Comparison of ENCODE assay signal across 8 cellular contexts in the genomic region with DNA sequence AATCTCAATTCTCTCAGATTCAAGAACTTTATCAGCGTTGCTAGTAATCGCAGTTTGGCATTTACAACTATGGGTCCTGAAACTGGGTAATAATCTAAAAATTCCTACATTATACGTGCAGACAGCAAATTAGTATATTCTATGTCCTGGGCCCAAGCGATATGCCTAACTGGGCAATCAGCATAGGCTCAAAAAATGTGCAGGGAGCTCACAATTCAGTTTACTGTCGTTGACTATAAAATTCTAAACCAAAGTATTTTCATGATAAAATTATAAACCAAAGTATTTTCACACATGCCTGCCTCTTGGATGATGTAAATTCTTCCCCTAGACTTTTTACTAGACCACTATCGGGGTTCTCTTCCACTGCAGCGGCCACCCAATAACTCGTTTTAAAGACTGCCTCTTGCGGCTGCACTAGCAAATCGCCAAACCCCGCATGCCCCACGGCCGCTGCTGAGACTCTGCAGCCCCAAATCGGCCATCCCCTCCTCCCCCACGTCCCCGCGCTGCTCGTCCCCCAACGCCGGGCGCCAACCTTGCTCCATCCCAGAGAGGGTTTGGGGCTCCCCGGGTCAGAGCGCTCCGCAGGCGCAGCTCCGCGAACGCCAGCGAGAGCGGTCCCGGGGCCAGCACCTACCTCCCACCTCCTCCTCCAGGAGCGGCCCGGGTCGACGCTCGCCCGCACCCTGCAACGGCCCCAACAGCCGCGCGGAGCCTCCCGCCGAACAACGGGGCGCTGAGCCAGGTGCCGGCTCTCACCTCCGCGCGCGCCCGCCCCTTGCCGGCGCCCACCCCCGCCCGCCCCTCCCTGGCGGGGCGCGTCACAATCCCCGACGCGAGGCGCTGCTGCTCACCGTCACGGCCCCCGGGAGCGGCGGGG. TPM values are rescaled to one million over a fixed set of nuclear protein-coding genes. Genes with fewer than 3 reads are reported as not detected.
A peak's percentile ranks its signal among the peaks of the same experiment; 100 is the strongest.
DNase-seq lines count a peak whose midpoint lies in the region; ATAC-seq and TF ChIP-seq lines count a peak whose summit lies in the region.

No MANE protein-coding gene starts in this region.

- H3K27ac ChIP-seq in CD4-positive, CD25-positive, alpha-beta regulatory T cell (ENCODE audit: insufficient read depth, low read length, poor library complexity, severe bottlenecking): peak overlapping the region; percentile 87
- peak overlapping the region; percentile 48 to 80 (median 74) for H3K27ac ChIP-seq in right lobe of liver

- peak in 1 of 3 donors; percentile 52 for DNase-seq in CD4-positive, CD25-positive, alpha-beta regulatory T cell
- DNase-seq in HPDE6-E6E7 (ENCODE audit: extremely low spot score) (peak; percentile 4), RPMI7951 (ENCODE audit: low read depth) (peak; percentile 51), chondrocyte (ENCODE audit: low spot score) (peak; percentile 83), right lobe of liver (peak; percentile 64 to 73 (median 70))

- peak in 1 of 2 donors; percentile 69 for ATAC-seq in CD4-positive, CD25-positive, alpha-beta regulatory T cell (ENCODE audit: low read depth in 2 of 2)
- peak; percentile 25 for ATAC-seq in GM18868 (IDR thresholded peaks at IDR 0.05; ENCODE audit: unreplicated experiment)
- peak; percentile 29 to 64 (median 36) for ATAC-seq in right lobe of liver
- no peak for ATAC-seq in stimulated activated memory B cell treated with anti-CD40 and anti-IgM and Interleukin-4, amounts not matched to agents 10 μg/mL and 1 μg/mL and 100 μg/mL, for 72 hours
- ATAC-seq in GM19455 (IDR thresholded peaks at IDR 0.05; ENCODE audit: unreplicated experiment): no peak

- TF ChIP-seq CTCF in chondrocyte (IDR thresholded peaks at IDR 0.05): peak; percentile 75
- peak in 3 of 4 donors; percentile 7 to 25 (median 10) for TF ChIP-seq CTCF in right lobe of liver (IDR thresholded peaks at IDR 0.05)

- no peaks in the 10 kb centered on the region for H3K36me3 Mint-ChIP-seq in CD4-positive, CD25-positive, alpha-beta regulatory T cell
- no peaks in the 10 kb centered on the region for H3K36me3 Mint-ChIP-seq in chondrocyte (ENCODE audit: low read depth)
- H3K36me3 Mint-ChIP-seq in stimulated activated memory B cell treated with anti-CD40 and anti-IgM and Interleukin-4, amounts not matched to agents 10 μg/mL and 1 μg/mL and 100 μg/mL, for 72 hours: no peaks in the 10 kb centered on the region

- intact Hi-C loops in right lobe of liver (cut with DNase I): no loop called here

- peak overlapping the region; percentile 5 to 90 (median 67) for H3K27ac Mint-ChIP-seq in CD4-positive, CD25-positive, alpha-beta regulatory T cell
- peak overlapping the region; percentile 76 for H3K27ac Mint-ChIP-seq in chondrocyte (ENCODE audit: unreplicated experiment)
- peak overlapping the region; percentile 93 for H3K27ac Mint-ChIP-seq in stimulated activated memory B cell treated with anti-CD40 and anti-IgM and Interleukin-4, amounts not matched to agents 10 μg/mL and 1 μg/mL and 100 μg/mL, for 72 hours

- peak overlapping the region; percentile 88 to 91 (median 90) for H3K4me3 Mint-ChIP-seq in CD4-positive, CD25-positive, alpha-beta regulatory T cell
- peak overlapping the region; percentile 81 for H3K4me3 Mint-ChIP-seq in chondrocyte (ENCODE audit: unreplicated experiment)
- peak overlapping the region; percentile 98 for H3K4me3 Mint-ChIP-seq in stimulated activated memory B cell treated with anti-CD40 and anti-IgM and Interleukin-4, amounts not matched to agents 10 μg/mL and 1 μg/mL and 100 μg/mL, for 72 hours

- H3K27me3 ChIP-seq in CD4-positive, CD25-positive, alpha-beta regulatory T cell (ENCODE audit: control insufficient read depth, insufficient read depth, low read length): peaks cover 3% of the 10 kb centered on the region
- no peaks in the 10 kb centered on the region for H3K27me3 ChIP-seq in right lobe of liver

- H3K36me3 ChIP-seq in CD4-positive, CD25-positive, alpha-beta regulatory T cell (ENCODE audit: control insufficient read depth, insufficient read depth, low read length): no peaks in the 10 kb centered on the region
- H3K36me3 ChIP-seq in right lobe of liver: no peaks in the 10 kb centered on the region

- no peak for TF ChIP-seq POLR2A in right lobe of liver (IDR thresholded peaks at IDR 0.05)

- peaks cover 8% of the 10 kb centered on the region for H3K27me3 Mint-ChIP-seq in CD4-positive, CD25-positive, alpha-beta regulatory T cell
- no peaks in the 10 kb centered on the region for H3K27me3 Mint-ChIP-seq in chondrocyte (ENCODE audit: low read depth)
- H3K27me3 Mint-ChIP-seq in stimulated activated memory B cell treated with anti-CD40 and anti-IgM and Interleukin-4, amounts not matched to agents 10 μg/mL and 1 μg/mL and 100 μg/mL, for 72 hours: no peaks in the 10 kb centered on the region

- 6% methylated on average over 23 of the region's 67 CpGs for whole genome bisulfite sequencing in right lobe of liver (ENCODE audit: insufficient coverage, low coverage, low lambda C conversion rate, missing lambda C conversion rate)

- H3K4me1 ChIP-seq in CD4-positive, CD25-positive, alpha-beta regulatory T cell (ENCODE audit: control insufficient read depth, insufficient read depth, low read length, poor library complexity, severe bottlenecking): peaks cover 26% of the 10 kb centered on the region
- no peaks in the 10 kb centered on the region for H3K4me1 ChIP-seq in right lobe of liver

- H3K9me3 Mint-ChIP-seq in CD4-positive, CD25-positive, alpha-beta regulatory T cell: peaks cover 0 to 1% (median 0%) of the 10 kb centered on the region in 7 donors
- peaks cover 4% of the 10 kb centered on the region for H3K9me3 Mint-ChIP-seq in chondrocyte (ENCODE audit: low read depth)
- H3K9me3 Mint-ChIP-seq in stimulated activated memory B cell treated with anti-CD40 and anti-IgM and Interleukin-4, amounts not matched to agents 10 μg/mL and 1 μg/mL and 100 μg/mL, for 72 hours: no peaks in the 10 kb centered on the region

- no peaks in the 10 kb centered on the region for H3K9me3 ChIP-seq in CD4-positive, CD25-positive, alpha-beta regulatory T cell (ENCODE audit: control insufficient read depth in 2 of 2, low read length in 2 of 2)
- H3K9me3 ChIP-seq in right lobe of liver: no peaks in the 10 kb centered on the region

- peaks cover 7 to 38% (median 33%) of the 10 kb centered on the region in 4 donors for H3K4me1 Mint-ChIP-seq in CD4-positive, CD25-positive, alpha-beta regulatory T cell
- peaks cover 33% of the 10 kb centered on the region for H3K4me1 Mint-ChIP-seq in chondrocyte (ENCODE audit: low read depth)
- peaks cover 18% of the 10 kb centered on the region for H3K4me1 Mint-ChIP-seq in stimulated activated memory B cell treated with anti-CD40 and anti-IgM and Interleukin-4, amounts not matched to agents 10 μg/mL and 1 μg/mL and 100 μg/mL, for 72 hours

- peak overlapping the region; percentile 75 for H3K4me3 ChIP-seq in CD4-positive, CD25-positive, alpha-beta regulatory T cell (ENCODE audit: low read depth, low read length)
- peak overlapping the region; percentile 78 to 85 (median 83) for H3K4me3 ChIP-seq in right lobe of liver

RNA-seq across cellular contexts. Expression of a gene that starts 0.5 kb away (rescaled TPM):
- 9.3 TPM for total RNA-seq in CD4-positive, CD25-positive, alpha-beta regulatory T cell
- polyA plus RNA-seq in CD4-positive, CD25-positive, alpha-beta regulatory T cell: 1 to 10 TPM; 1.5 to 3.9 (median 2.7) TPM
- total RNA-seq in RPMI7951 (2014; rRNA removed; shearing (Covaris generic)): 14.9 and 21.3 TPM in 2 replicates
- 6.1 to 9.5 TPM (median 6.2 TPM) in 3 replicates for total RNA-seq in chondrocyte
- total RNA-seq in right lobe of liver: 10 to 100 TPM in 3 of 6 experiments, 1 to 10 TPM in 3; 5.0 to 16.1 (median 8.3) TPM

Comparison
In these comparisons a context has a peak if more than half of its experiments do, and no peak if none do; other contexts are left out.
1. ATAC-seq: peak in GM18868 (single experiment) and right lobe of liver (4 of 4); none in stimulated activated memory B cell treated with anti-CD40 and anti-IgM and Interleukin-4, amounts not matched to agents 10 μg/mL and 1 μg/mL and 100 μg/mL, for 72 hours (single experiment) and GM19455 (single experiment).
2. Peak in every context shown above with its lines, with median percentiles within 50 percentile points of each other: H3K27ac Mint-ChIP-seq and H3K4me3 Mint-ChIP-seq.